In the genomic region with DNA sequence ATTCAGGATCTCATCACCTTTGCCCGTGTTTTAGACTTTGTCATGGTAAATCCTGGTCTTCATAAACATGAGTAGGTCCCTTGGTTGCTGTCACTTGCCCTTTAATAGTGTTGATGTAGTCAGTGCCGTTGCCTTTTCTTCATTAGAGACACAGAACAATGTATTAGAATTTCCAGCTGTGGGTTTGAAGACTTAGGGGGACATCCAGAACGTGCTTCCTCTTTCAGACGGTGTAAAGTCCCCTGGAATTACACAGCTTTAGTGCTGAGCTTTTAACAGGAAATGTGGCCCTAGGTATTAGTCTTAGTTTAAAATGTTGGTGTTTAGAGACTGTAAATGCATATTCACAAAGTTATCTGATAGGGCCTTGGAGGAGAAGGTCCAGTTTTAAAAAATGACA, we compare ENCODE assay signal across 1 cellular context.
TF ChIP-seq lines count a peak whose summit lies in the region.

No MANE protein-coding gene starts in this region.

TF ChIP-seq in GM12878, 131 proteins besides CTCF, POLR2A, EP300 and RAD21 (continued from another document):
- TF ChIP-seq NR2C2 (IDR thresholded peaks at IDR 0.05; ENCODE audit: borderline replicate concordance, control insufficient read depth, insufficient read length, low read depth): no peak
- TF ChIP-seq IKZF1 (conservative IDR thresholded peaks at IDR 0.05): peak; percentile 56
- TF ChIP-seq PRDM15 (CRISPR knock-in tag; IDR thresholded peaks at IDR 0.05): no peak
